ENCODE assay signal across 8 cellular contexts in the genomic region with DNA sequence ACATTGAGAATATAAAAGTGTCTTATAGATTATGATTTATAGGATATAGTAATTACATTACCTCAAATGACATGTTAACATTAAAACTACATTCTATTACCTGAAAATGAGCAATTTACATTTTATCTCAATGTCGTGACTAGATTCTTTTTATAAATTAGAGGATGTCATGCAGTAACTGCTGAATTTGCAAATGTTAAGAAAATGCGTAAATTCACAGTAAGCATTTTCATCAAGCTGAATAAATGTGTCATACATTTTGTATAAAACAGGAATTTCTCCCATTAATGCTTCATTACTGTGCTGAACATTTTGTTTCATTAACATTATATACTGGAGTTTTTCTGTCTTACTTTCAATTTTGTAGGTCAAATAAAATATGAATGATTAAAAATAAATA.
"Had no signal": no experiment of that assay in that cellular context is flagged by ENCODE, and none has a peak within 500 bp of the region (broad histone marks: within the 10 kb centered on the region; RNA-seq: fewer than 3 reads in every experiment).

No MANE protein-coding gene starts in this region.

- H3K4me3 ChIP-seq: GM12878 had no signal

- FAIRE-seq: G401.6, GM12878, GM12891, GM12892, GM18507, GM19239 had no signal

- ATAC-seq: GM12878 had no signal

- DNase-seq: GDM1, GF-D8 had no signal
